ENCODE assay signal across 17 cellular contexts in genomic region chr21:44973598-44973997, GRCh38. TPM values are rescaled to one million over a fixed set of nuclear protein-coding genes. Genes with fewer than 3 reads are reported as not detected.
DNase-seq lines count a peak whose midpoint lies in the region; ATAC-seq and TF ChIP-seq lines count a peak whose summit lies in the region.
"Had no signal": no experiment of that assay in that cellular context is flagged by ENCODE, and none has a peak within 500 bp of the region (broad histone marks: within the 10 kb centered on the region; RNA-seq: fewer than 3 reads in every experiment).

No MANE protein-coding gene starts in this region.

- no peaks in the 10 kb centered on the region for H3K9me3 Mint-ChIP-seq in activated T-helper 17 cell treated with anti-CD3 and anti-CD28 coated beads, Interleukin-2, amount 50 U/mL, for 72 hours
- H3K9me3 Mint-ChIP-seq in stimulated activated naive B cell treated with anti-CD40 and anti-IgM and Interleukin-4, amounts not matched to agents 10 μg/mL and 1 μg/mL and 100 μg/mL, for 72 hours, result no peaks in the 10 kb centered on the region
- no peaks in the 10 kb centered on the region for H3K9me3 Mint-ChIP-seq in activated T-cell treated with anti-CD3 and anti-CD28 coated beads, Interleukin-2, amount 50 U/mL, for 24 hours
- H3K9me3 Mint-ChIP-seq: CD4-positive, alpha-beta T cell had no signal

- H3K36me3 ChIP-seq in HEK293 (ENCODE audit: control insufficient read depth in 2 of 2, insufficient read depth in 1 of 2, low read length in 2 of 2), result peaks cover 0 to 58% of the 10 kb centered on the region in 2 experiments; a peak in 2 of 3 replicates
- peaks cover 0 to 63% of the 10 kb centered on the region in 2 donors for H3K36me3 ChIP-seq in left lung

- H3K27ac ChIP-seq in HEK293 (ENCODE audit: extremely low read depth, low read depth, low read length), result no peak overlapping the region
- H3K27ac ChIP-seq in left lung, result no peak overlapping the region
- H3K27ac ChIP-seq: SJCRH30 had no signal

- no peak for TF ChIP-seq CTCF in HEK293 (tag by site-specific recombination; IDR thresholded peaks at IDR 0.05)
- TF ChIP-seq CTCF in left lung (IDR thresholded peaks at IDR 0.05), result no peak

- H3K4me3 ChIP-seq in HEK293 (ENCODE audit: low read depth, low read length) (no peak overlapping the region), left lung (no peak overlapping the region)
- H3K4me3 ChIP-seq: SJCRH30 had no signal

- POLR2A ChIA-PET in HEK293 (lab: Yijun Ruan, JAX), result interaction anchor here (0.7 kb wide), 1 partner anchor 168 kb away, joined by 7 read pairs; no protein-coding TSS in a partner anchor

- H3K27me3 ChIP-seq in left lung, result no peaks in the 10 kb centered on the region
- H3K27me3 ChIP-seq: SJCRH30 had no signal

- intact Hi-C loops in left lung (cut with DNase I), result no loop called here

- no peak overlapping the region for H3K4me3 Mint-ChIP-seq in activated T-helper 17 cell treated with anti-CD3 and anti-CD28 coated beads, Interleukin-2, amount 50 U/mL, for 72 hours
- no peak overlapping the region for H3K4me3 Mint-ChIP-seq in stimulated activated naive B cell treated with anti-CD40 and anti-IgM and Interleukin-4, amounts not matched to agents 10 μg/mL and 1 μg/mL and 100 μg/mL, for 72 hours
- H3K4me3 Mint-ChIP-seq in activated T-cell treated with anti-CD3 and anti-CD28 coated beads, Interleukin-2, amount 50 U/mL, for 24 hours, result no peak overlapping the region
- H3K4me3 Mint-ChIP-seq: CD4-positive, alpha-beta T cell had no signal

- peak in 1 of 2 donors; percentile 75 for DNase-seq in left lung
- no peak for DNase-seq in stimulated activated naive B cell treated with anti-CD40 and anti-IgM and Interleukin-4, amounts not matched to agents 10 μg/mL and 1 μg/mL and 100 μg/mL, for 72 hours
- no peak for DNase-seq in activated T-cell treated with anti-CD3 and anti-CD28 coated beads, Interleukin-2, amount 50 U/mL, for 24 hours
- no peak for DNase-seq in stimulated activated CD4-positive, alpha-beta T cell treated with anti-CD3 and anti-CD28 coated beads, Interleukin-1b, Interleukin-23, amount 100 ng/mL, for 48 hours
- no peak for DNase-seq in activated CD8-positive, alpha-beta memory T cell treated with anti-CD3 and anti-CD28 coated beads, Interleukin-2, amount 50 U/mL, for 48 hours
- DNase-seq: Caco-2; CD4-positive, alpha-beta T cell; DMS 273 treated with DMSO at 0.1 percent for 48 hours; DMS79 treated with DMSO at 0.1 percent for 48 hours; Kasumi-1; NCI-H1694 treated with DMSO at 0.1 percent for 48 hours; NCI-H2081 treated with DMSO at 0.1 percent for 48 hours; NCI-H446 treated with DMSO at 0.1 percent for 48 hours; NCI-H526 treated with DMSO at 0.1 percent for 48 hours; SJCRH30 had no signal

- H3K27ac Mint-ChIP-seq in activated T-helper 17 cell treated with anti-CD3 and anti-CD28 coated beads, Interleukin-2, amount 50 U/mL, for 72 hours, result peak overlapping the region; percentile 15
- H3K27ac Mint-ChIP-seq in stimulated activated naive B cell treated with anti-CD40 and anti-IgM and Interleukin-4, amounts not matched to agents 10 μg/mL and 1 μg/mL and 100 μg/mL, for 72 hours, result peak overlapping the region; percentile 71
- H3K27ac Mint-ChIP-seq in activated T-cell treated with anti-CD3 and anti-CD28 coated beads, Interleukin-2, amount 50 U/mL, for 24 hours, result no peak overlapping the region
- H3K27ac Mint-ChIP-seq: CD4-positive, alpha-beta T cell had no signal

- ATAC-seq in activated T-helper 17 cell treated with anti-CD3 and anti-CD28 coated beads, Interleukin-2, amount 50 U/mL, for 72 hours (replicated peaks), result no peak
- peak; percentile 10 for ATAC-seq in left lung
- no peak for ATAC-seq in stimulated activated naive B cell treated with anti-CD40 and anti-IgM and Interleukin-4, amounts not matched to agents 10 μg/mL and 1 μg/mL and 100 μg/mL, for 72 hours (replicated peaks)

- peaks cover 23% of the 10 kb centered on the region for H3K36me3 Mint-ChIP-seq in activated T-helper 17 cell treated with anti-CD3 and anti-CD28 coated beads, Interleukin-2, amount 50 U/mL, for 72 hours (ENCODE audit: low read depth)
- H3K36me3 Mint-ChIP-seq in stimulated activated naive B cell treated with anti-CD40 and anti-IgM and Interleukin-4, amounts not matched to agents 10 μg/mL and 1 μg/mL and 100 μg/mL, for 72 hours, result peaks cover 48 to 69% of the 10 kb centered on the region in 2 donors
- H3K36me3 Mint-ChIP-seq in activated T-cell treated with anti-CD3 and anti-CD28 coated beads, Interleukin-2, amount 50 U/mL, for 24 hours (ENCODE audit: low read depth), result peaks cover 71% of the 10 kb centered on the region

- no peaks in the 10 kb centered on the region for H3K4me1 Mint-ChIP-seq in activated T-helper 17 cell treated with anti-CD3 and anti-CD28 coated beads, Interleukin-2, amount 50 U/mL, for 72 hours
- H3K4me1 Mint-ChIP-seq in stimulated activated naive B cell treated with anti-CD40 and anti-IgM and Interleukin-4, amounts not matched to agents 10 μg/mL and 1 μg/mL and 100 μg/mL, for 72 hours, result peaks cover 6 to 11% of the 10 kb centered on the region in 2 donors
- H3K4me1 Mint-ChIP-seq in activated T-cell treated with anti-CD3 and anti-CD28 coated beads, Interleukin-2, amount 50 U/mL, for 24 hours (ENCODE audit: low read depth), result peaks cover 10% of the 10 kb centered on the region

- no peaks in the 10 kb centered on the region for H3K9me3 ChIP-seq in HEK293 (ENCODE audit: control insufficient read depth, insufficient read depth, low read depth, low read length)
- no peaks in the 10 kb centered on the region for H3K9me3 ChIP-seq in left lung
- H3K9me3 ChIP-seq: Caco-2, SJCRH30 had no signal

- H3K4me1 ChIP-seq in HEK293 (ENCODE audit: control insufficient read depth, insufficient read depth, low read length) (no peaks in the 10 kb centered on the region), left lung (peaks cover 0 to 20% of the 10 kb centered on the region in 2 donors)
- H3K4me1 ChIP-seq: Caco-2, SJCRH30 had no signal

- CTCF ChIA-PET in HEK293 (lab: Yijun Ruan, JAX), result interaction anchor here (0.7 to 3.6 kb wide), 4 partner anchors 24 to 165 kb away, joined by 4 to 11 read pairs (median 4); no protein-coding TSS in a partner anchor

- no peaks in the 10 kb centered on the region for H3K27me3 Mint-ChIP-seq in activated T-helper 17 cell treated with anti-CD3 and anti-CD28 coated beads, Interleukin-2, amount 50 U/mL, for 72 hours
- no peaks in the 10 kb centered on the region for H3K27me3 Mint-ChIP-seq in stimulated activated naive B cell treated with anti-CD40 and anti-IgM and Interleukin-4, amounts not matched to agents 10 μg/mL and 1 μg/mL and 100 μg/mL, for 72 hours
- no peaks in the 10 kb centered on the region for H3K27me3 Mint-ChIP-seq in activated T-cell treated with anti-CD3 and anti-CD28 coated beads, Interleukin-2, amount 50 U/mL, for 24 hours
- H3K27me3 Mint-ChIP-seq: CD4-positive, alpha-beta T cell had no signal

TF ChIP-seq in HEK293, 187 proteins besides CTCF, POLR2A, EP300 and RAD21 (continues in another document):
- TF ChIP-seq ZNF501 (tag by site-specific recombination; IDR thresholded peaks at IDR 0.05), result no peak
- no peak for TF ChIP-seq ZFP3 (tag by site-specific recombination; IDR thresholded peaks at IDR 0.05; ENCODE audit: low read depth)
- no peak for TF ChIP-seq SP2 (tag by site-specific recombination; IDR thresholded peaks at IDR 0.05)
- TF ChIP-seq, protein P1, sequence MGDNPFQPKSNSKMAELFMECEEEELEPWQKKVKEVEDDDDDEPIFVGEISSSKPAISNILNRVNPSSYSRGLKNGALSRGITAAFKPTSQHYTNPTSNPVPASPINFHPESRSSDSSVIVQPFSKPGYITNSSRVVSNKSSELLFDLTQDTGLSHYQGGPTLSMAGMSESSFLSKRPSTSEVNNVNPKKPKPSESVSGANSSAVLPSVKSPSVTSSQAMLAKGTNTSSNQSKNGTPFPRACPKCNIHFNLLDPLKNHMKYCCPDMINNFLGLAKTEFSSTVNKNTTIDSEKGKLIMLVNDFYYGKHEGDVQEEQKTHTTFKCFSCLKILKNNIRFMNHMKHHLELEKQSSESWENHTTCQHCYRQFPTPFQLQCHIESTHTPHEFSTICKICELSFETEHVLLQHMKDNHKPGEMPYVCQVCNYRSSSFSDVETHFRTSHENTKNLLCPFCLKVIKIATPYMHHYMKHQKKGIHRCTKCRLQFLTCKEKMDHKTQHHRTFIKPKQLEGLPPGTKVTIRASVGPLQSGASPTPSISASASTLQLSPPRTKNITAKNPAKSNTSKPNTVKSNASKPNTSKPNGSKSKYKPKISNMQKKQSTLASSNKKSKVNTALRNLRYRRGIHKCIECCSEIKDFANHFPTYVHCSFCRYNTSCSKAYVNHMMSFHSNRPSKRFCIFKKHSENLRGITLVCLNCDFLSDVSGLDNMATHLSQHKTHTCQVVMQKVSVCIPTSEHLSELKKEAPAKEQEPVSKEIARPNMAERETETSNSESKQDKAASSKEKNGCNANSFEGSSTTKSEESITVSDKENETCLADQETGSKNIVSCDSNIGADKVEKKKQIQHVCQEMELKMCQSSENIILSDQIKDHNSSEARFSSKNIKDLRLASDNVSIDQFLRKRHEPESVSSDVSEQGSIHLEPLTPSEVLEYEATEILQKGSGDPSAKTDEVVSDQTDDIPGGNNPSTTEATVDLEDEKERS (tag by site-specific recombination; IDR thresholded peaks at IDR 0.05), result no peak
- TF ChIP-seq ZIC2 (tag by site-specific recombination; IDR thresholded peaks at IDR 0.05), result peak; percentile 62
- TF ChIP-seq ZNF521 (tag by site-specific recombination; IDR thresholded peaks at IDR 0.05), result no peak
- TF ChIP-seq ZFHX2 (tag by site-specific recombination; conservative IDR thresholded peaks at IDR 0.05), result 0 out of 2 replicates have a peak, but pooled peaks have one; percentile 25
- no peak for TF ChIP-seq ZSCAN23 (tag by site-specific recombination; IDR thresholded peaks at IDR 0.05)
- TF ChIP-seq ZNF433 (tag by site-specific recombination; IDR thresholded peaks at IDR 0.05; ENCODE audit: low read depth), result no peak
- no peak for TF ChIP-seq ZNF837 (tag by site-specific recombination; IDR thresholded peaks at IDR 0.05)
- no peak for TF ChIP-seq ZNF302 (tag by site-specific recombination; IDR thresholded peaks at IDR 0.05; ENCODE audit: low read depth)
- TF ChIP-seq GLI4 (tag by site-specific recombination; IDR thresholded peaks at IDR 0.05), result no peak

RNA-seq across cellular contexts. Expression of gene SLX9, which starts 33.8 kb away (rescaled TPM):
- 10 to 100 TPM; 28.6 to 56.7 TPM for total RNA-seq in activated T-helper 17 cell treated with anti-CD3 and anti-CD28 coated beads, Interleukin-2, amount 50 U/mL, for 72 hours
- 10 to 100 TPM; 16.4 to 29.6 TPM for total RNA-seq in left lung

RNA-seq across cellular contexts. Expression of gene ITGB2, which starts 52.9 kb away (rescaled TPM):
- total RNA-seq in activated T-helper 17 cell treated with anti-CD3 and anti-CD28 coated beads, Interleukin-2, amount 50 U/mL, for 72 hours, result 100 to 1,000 TPM; 240 to 302 TPM
- 100 to 1,000 TPM; 185 to 404 TPM for total RNA-seq in left lung
